ENCODE assay signal across 12 cellular contexts in genomic region chr4:119139822-119140252, GRCh38. TPM values are rescaled to one million over a fixed set of nuclear protein-coding genes. Genes with fewer than 3 reads are reported as not detected.
DNase-seq lines count a peak whose midpoint lies in the region; ATAC-seq and TF ChIP-seq lines count a peak whose summit lies in the region.
"Had no signal": no experiment of that assay in that cellular context is flagged by ENCODE, and none has a peak within 500 bp of the region (broad histone marks: within the 10 kb centered on the region; RNA-seq: fewer than 3 reads in every experiment).

No MANE protein-coding gene starts in this region.

- no peak for TF ChIP-seq CTCF in NB4 (IDR thresholded peaks at IDR 0.05; ENCODE audit: low read depth, low read length)
- no peak for TF ChIP-seq CTCF in WTC11 (IDR thresholded peaks at IDR 0.05)

- peak overlapping the region; percentile 5 for H3K27ac Mint-ChIP-seq in central memory CD8-positive, alpha-beta T cell (ENCODE audit: low read depth)
- H3K27ac Mint-ChIP-seq in WTC11, result no peak overlapping the region

- CTCF ChIA-PET in WTC11 (lab: Charles Lee), result no interaction called here

- peaks cover 27% of the 10 kb centered on the region for H3K4me1 Mint-ChIP-seq in activated T-cell treated with anti-CD3 and anti-CD28 coated beads, Interleukin-2, amount 50 U/mL, for 4 hours (ENCODE audit: low read depth)
- H3K4me1 Mint-ChIP-seq in central memory CD8-positive, alpha-beta T cell, result peaks cover 16% of the 10 kb centered on the region
- peaks cover 6% of the 10 kb centered on the region; the same call in 1 of the 2 replicates for H3K4me1 Mint-ChIP-seq in WTC11

- intact Hi-C loops in sciatic nerve (cut with DNase I), result no loop called here

- POLR2A ChIA-PET in WTC11 (lab: Charles Lee), result no interaction called here

- H3K27me3 Mint-ChIP-seq in activated T-cell treated with anti-CD3 and anti-CD28 coated beads, Interleukin-2, amount 50 U/mL, for 4 hours (ENCODE audit: low read depth), result no peaks in the 10 kb centered on the region
- peaks cover 26% of the 10 kb centered on the region for H3K27me3 Mint-ChIP-seq in central memory CD8-positive, alpha-beta T cell
- H3K27me3 Mint-ChIP-seq in WTC11 (ENCODE audit: low read depth), result no peaks in the 10 kb centered on the region

- peak overlapping the region; percentile 36 for H3K4me3 Mint-ChIP-seq in activated T-cell treated with anti-CD3 and anti-CD28 coated beads, Interleukin-2, amount 50 U/mL, for 4 hours
- H3K4me3 Mint-ChIP-seq in central memory CD8-positive, alpha-beta T cell, result peak overlapping the region; percentile 5
- H3K4me3 Mint-ChIP-seq in WTC11, result no peak overlapping the region

- H3K4me3 ChIP-seq in NB4 (ENCODE audit: low read depth, low read length), result no peak overlapping the region

- ATAC-seq in activated T-cell treated with anti-CD3 and anti-CD28 coated beads, Interleukin-2, amount 50 U/mL, for 4 hours, result peak in 1 of 2 donors; percentile 27
- peak; percentile 28 for ATAC-seq in central memory CD8-positive, alpha-beta T cell (replicated peaks; ENCODE audit: extremely low read depth, poor library complexity, severe bottlenecking)
- ATAC-seq in sciatic nerve, result peak; percentile 60
- ATAC-seq in WTC11, result no peak
- no peak for ATAC-seq in HG03045 (IDR thresholded peaks at IDR 0.05; ENCODE audit: unreplicated experiment)

- no peaks in the 10 kb centered on the region for H3K9me3 Mint-ChIP-seq in activated T-cell treated with anti-CD3 and anti-CD28 coated beads, Interleukin-2, amount 50 U/mL, for 4 hours
- no peaks in the 10 kb centered on the region for H3K9me3 Mint-ChIP-seq in central memory CD8-positive, alpha-beta T cell
- no peaks in the 10 kb centered on the region for H3K9me3 Mint-ChIP-seq in WTC11

- no peak for DNase-seq in activated T-cell treated with anti-CD3 and anti-CD28 coated beads, Interleukin-2, amount 50 U/mL, for 4 hours
- DNase-seq in activated T-cell treated with anti-CD3 and anti-CD28 coated beads, Interleukin-2, amount 50 U/mL, for 1 hour, result no peak
- peak; percentile 45 for DNase-seq in NB4 (ENCODE audit: low read depth)
- DNase-seq in central memory CD8-positive, alpha-beta T cell (ENCODE audit: low spot score in 2 of 2), result no peak
- DNase-seq in sciatic nerve (ENCODE audit: low spot score), result no peak
- DNase-seq in WTC11 (ENCODE audit: low spot score), result no peak
- no peak for DNase-seq in activated gamma-delta T cell treated with Interleukin-2 at 50 U/mL for 16 hours
- DNase-seq: activated effector memory CD4-positive, alpha-beta T cell treated with Interleukin-2 at 50 U/mL for 16 hours; effector CD4-positive, alpha-beta T cell had no signal

- no peaks in the 10 kb centered on the region for H3K36me3 Mint-ChIP-seq in activated T-cell treated with anti-CD3 and anti-CD28 coated beads, Interleukin-2, amount 50 U/mL, for 4 hours (ENCODE audit: insufficient read depth)
- H3K36me3 Mint-ChIP-seq in central memory CD8-positive, alpha-beta T cell (ENCODE audit: insufficient read depth), result no peaks in the 10 kb centered on the region
- H3K36me3 Mint-ChIP-seq in WTC11, result no peaks in the 10 kb centered on the region

- TF ChIP-seq POLR2A in NB4 (IDR thresholded peaks at IDR 0.05; ENCODE audit: extremely low read depth, insufficient read length), result no peak

TF ChIP-seq in WTC11, 78 proteins besides CTCF, POLR2A, EP300 and RAD21:
- no peak for TF ChIP-seq ARID4B (CRISPR knock-in tag; IDR thresholded peaks at IDR 0.05; ENCODE audit: borderline replicate concordance)
- TF ChIP-seq PRRX2 (CRISPR knock-in tag; IDR thresholded peaks at IDR 0.05), result no peak
- TF ChIP-seq ZNF138 (CRISPR knock-in tag; conservative IDR thresholded peaks at IDR 0.05), result no peak
- no peak for TF ChIP-seq ZNF512 (CRISPR knock-in tag; IDR thresholded peaks at IDR 0.05; ENCODE audit: borderline replicate concordance)
- TF ChIP-seq CREB1 (CRISPR knock-in tag; IDR thresholded peaks at IDR 0.05), result no peak
- TF ChIP-seq CREM (CRISPR knock-in tag; IDR thresholded peaks at IDR 0.05), result no peak
- no peak for TF ChIP-seq FOXP1 (CRISPR knock-in tag; IDR thresholded peaks at IDR 0.05; ENCODE audit: borderline replicate concordance)
- TF ChIP-seq RELA (CRISPR knock-in tag; IDR thresholded peaks at IDR 0.05; ENCODE audit: borderline replicate concordance), result no peak
- TF ChIP-seq MXD4 (CRISPR knock-in tag; IDR thresholded peaks at IDR 0.05; ENCODE audit: borderline replicate concordance), result no peak
- TF ChIP-seq NR3C1 (CRISPR knock-in tag; conservative IDR thresholded peaks at IDR 0.05; ENCODE audit: low read depth), result no peak
- TF ChIP-seq ZBTB21 (CRISPR knock-in tag; IDR thresholded peaks at IDR 0.05; ENCODE audit: borderline replicate concordance), result no peak
- TF ChIP-seq ZNF232 (CRISPR knock-in tag; IDR thresholded peaks at IDR 0.05), result no peak
- TF ChIP-seq FOXP4 (CRISPR knock-in tag; IDR thresholded peaks at IDR 0.05), result no peak
- no peak for TF ChIP-seq ATF3 (CRISPR knock-in tag; conservative IDR thresholded peaks at IDR 0.05)
- TF ChIP-seq MAX (CRISPR knock-in tag; IDR thresholded peaks at IDR 0.05), result no peak
TF ChIP-seq in WTC11: peak in this region for 0.

RNA-seq across cellular contexts. Expression of gene MYOZ2, which starts 4.2 kb away (rescaled TPM):
- total RNA-seq in activated T-cell treated with anti-CD3 and anti-CD28 coated beads, Interleukin-2, amount 50 U/mL, for 4 hours, result not detected
- total RNA-seq in sciatic nerve (0.62 TPM), WTC11 (2021) (not detected in 3 replicates)
- total RNA-seq: HT-29; T-helper 1 cell treated with Interleukin-12 subunit alpha and Interleukin-12 subunit beta and Interleukin-4 antibody, amounts not matched to agents 30 ng/mL and 1 ng/mL, for 36 hours had no signal

Comparison
In these comparisons a context has a peak if more than half of its experiments do, and no peak if none do; other contexts are left out.
1. ATAC-seq: peak in central memory CD8-positive, alpha-beta T cell (single experiment) and sciatic nerve (single experiment); none in WTC11 (single experiment) and HG03045 (single experiment).